Comparison of ENCODE assay signal across 8 cellular contexts in genomic region chr14:34628681-34629135, GRCh38. TPM values are rescaled to one million over a fixed set of nuclear protein-coding genes. Genes with fewer than 3 reads are reported as not detected.
DNase-seq lines count a peak whose midpoint lies in the region; ATAC-seq, FAIRE-seq and TF ChIP-seq lines count a peak whose summit lies in the region.

No MANE protein-coding gene starts in this region.

- no peaks in the 10 kb centered on the region for H3K9me3 ChIP-seq in DND-41 (ENCODE audit: insufficient read depth, low read length, severe bottlenecking)
- no peaks in the 10 kb centered on the region for H3K9me3 ChIP-seq in OCI-LY1 (ENCODE audit: low read length)
- H3K9me3 ChIP-seq in adrenal gland (replicated peaks in 1 of 3), result no peaks in the 10 kb centered on the region
- no peaks in the 10 kb centered on the region for H3K9me3 ChIP-seq in keratinocyte (ENCODE audit: control insufficient read depth, low read depth, low read length)
- H3K9me3 ChIP-seq in suprapubic skin, result no peaks in the 10 kb centered on the region

- no peaks in the 10 kb centered on the region for H3F3A ChIP-seq in OCI-LY1 (ENCODE audit: insufficient read depth, low read length)

- peaks cover 26% of the 10 kb centered on the region for H3K4me1 ChIP-seq in DND-41 (ENCODE audit: insufficient read depth, low read length)
- peaks cover 15% of the 10 kb centered on the region for H3K4me1 ChIP-seq in OCI-LY1 (ENCODE audit: insufficient read depth, low read length, severe bottlenecking)
- H3K4me1 ChIP-seq in adrenal gland (replicated peaks in 1 of 2), result peaks cover 12 to 19% of the 10 kb centered on the region in 2 donors
- peaks cover 12% of the 10 kb centered on the region for H3K4me1 ChIP-seq in keratinocyte (ENCODE audit: control insufficient read depth, extremely low read depth, insufficient read depth, low read length)
- H3K4me1 ChIP-seq in suprapubic skin, result peaks cover 14% of the 10 kb centered on the region

- intact Hi-C loops in adrenal gland (cut with DNase I), result no loop called here

- H3K36me3 ChIP-seq in DND-41 (ENCODE audit: insufficient read depth, low read length), result peaks cover 5% of the 10 kb centered on the region
- peaks cover 18% of the 10 kb centered on the region for H3K36me3 ChIP-seq in OCI-LY1 (ENCODE audit: insufficient read depth, low read length)
- no peaks in the 10 kb centered on the region for H3K36me3 ChIP-seq in adrenal gland (replicated peaks in 1 of 2)
- peaks cover 0 to 2% of the 10 kb centered on the region in 2 experiments for H3K36me3 ChIP-seq in keratinocyte (ENCODE audit: control insufficient read depth in 2 of 2, extremely low read depth in 1 of 2, insufficient read depth in 2 of 2, low read length in 2 of 2)
- H3K36me3 ChIP-seq in suprapubic skin, result peaks cover 6% of the 10 kb centered on the region

- whole genome bisulfite sequencing in adrenal gland, 4 donors, result 8 to 14% (median 10%) methylated on average over 5 of the region's 5 CpGs
- WGBS in suprapubic skin, result 18% methylated on average over 5 of the region's 5 CpGs

- FAIRE-seq in keratinocyte (lab: Jason Lieb, UNC), result no peak

- peak; percentile 62 for DNase-seq in DND-41
- peak in 5 of 7 donors; percentile 18 to 53 (median 27) for DNase-seq in adrenal gland
- no peak for DNase-seq in keratinocyte (ENCODE audit: low read depth, low spot score)
- DNase-seq in suprapubic skin (ENCODE audit: low spot score in 2 of 2), result no peak
- no peak for DNase-seq in GM13976 (ENCODE audit: low spot score)

- dilution Hi-C loops in keratinocyte (cut with MboI; ENCODE audit: extremely low pct_ligation_motif_present, low sequenced_read_pairs), result no loop called here

- peak; percentile 46 for ATAC-seq in DND-41 (ENCODE audit: insufficient read depth, low read depth)
- no peak for ATAC-seq in GM18870 (IDR thresholded peaks at IDR 0.05; ENCODE audit: unreplicated experiment)
- ATAC-seq in HG02981 (IDR thresholded peaks at IDR 0.05; ENCODE audit: unreplicated experiment), result no peak

- TF ChIP-seq EP300 in suprapubic skin (IDR thresholded peaks at IDR 0.05), result no peak

- H3K9me2 ChIP-seq in OCI-LY1 (ENCODE audit: low read depth, low read length), result no peaks in the 10 kb centered on the region

- H3K79me2 ChIP-seq in DND-41 (ENCODE audit: insufficient read depth, low read length), result peaks cover 56% of the 10 kb centered on the region
- H3K79me2 ChIP-seq in OCI-LY1 (ENCODE audit: insufficient read depth, low read length), result peaks cover 18% of the 10 kb centered on the region
- H3K79me2 ChIP-seq in keratinocyte (ENCODE audit: control insufficient read depth, insufficient read depth, low read length), result peaks cover 45% of the 10 kb centered on the region

- TF ChIP-seq CTCF in DND-41 (IDR thresholded peaks at IDR 0.05; ENCODE audit: borderline replicate concordance, extremely low read depth, low read length, poor library complexity, severe bottlenecking) (no peak), OCI-LY1 (IDR thresholded peaks at IDR 0.05; ENCODE audit: low read length) (no peak), adrenal gland (IDR thresholded peaks at IDR 0.05) (no peak), keratinocyte (optimal IDR thresholded peaks at IDR 0.05 in 1 of 3, IDR thresholded peaks at IDR 0.05 in 1 of 3, conservative IDR thresholded peaks at IDR 0.05 in 1 of 3; ENCODE audit: extremely low read depth in 1 of 3, insufficient read depth in 2 of 3, low read length in 3 of 3) (no peak), suprapubic skin (IDR thresholded peaks at IDR 0.05) (no peak), GM13976 (IDR thresholded peaks at IDR 0.05; ENCODE audit: borderline replicate concordance, control extremely low read depth, extremely low read depth, insufficient read depth, missing control alignments) (no peak)

- H3K4me3 ChIP-seq in DND-41 (ENCODE audit: low read depth in 1 of 2, low read length in 2 of 2) (peak overlapping the region; percentile 79 to 83; a peak in 3 of 4 replicates), OCI-LY1 (ENCODE audit: low read depth, low read length, poor library complexity, severe bottlenecking) (peak overlapping the region; percentile 92), adrenal gland (peak overlapping the region in 2 of 4 donors; percentile 81 to 98), keratinocyte (ENCODE audit: control insufficient read depth in 2 of 3, extremely low read depth in 1 of 3, insufficient read depth in 2 of 3, low read depth in 1 of 3, low read length in 3 of 3) (peak overlapping the region; percentile 89 to 97 (median 92)), suprapubic skin (peak overlapping the region; percentile 85)

- H3K4me2 ChIP-seq in DND-41 (ENCODE audit: insufficient read depth, low read length) (peak overlapping the region; percentile 94), OCI-LY1 (ENCODE audit: low read length) (peak overlapping the region; percentile 72), keratinocyte (ENCODE audit: control insufficient read depth, extremely low read depth, insufficient read depth, low read depth, low read length) (peak overlapping the region; percentile 93)

- H3K27ac ChIP-seq in DND-41 (ENCODE audit: low read length) (peak overlapping the region; percentile 9; the same call in 1 of the 2 replicates), OCI-LY1 (ENCODE audit: low read depth, low read length, poor library complexity, severe bottlenecking) (peak overlapping the region; percentile 6), adrenal gland (peak overlapping the region in 3 of 5 donors; percentile 93 to 98 (median 95)), keratinocyte (ENCODE audit: control insufficient read depth, insufficient read depth, low read length) (peak overlapping the region; percentile 80), suprapubic skin (no peak overlapping the region)

- H4K20me1 ChIP-seq in DND-41 (ENCODE audit: insufficient read depth, low read length) (no peaks in the 10 kb centered on the region; the same call in 1 of the 2 replicates), OCI-LY1 (ENCODE audit: insufficient read depth, low read length) (no peaks in the 10 kb centered on the region), keratinocyte (ENCODE audit: control insufficient read depth, extremely low read depth, insufficient read depth, low read length) (no peaks in the 10 kb centered on the region)

- peak overlapping the region; percentile 95 for H3K9ac ChIP-seq in DND-41 (ENCODE audit: low read depth, low read length)
- peak overlapping the region; percentile 95 for H3K9ac ChIP-seq in OCI-LY1 (ENCODE audit: low read length)
- peak overlapping the region; percentile 97 for H3K9ac ChIP-seq in keratinocyte (ENCODE audit: control insufficient read depth, extremely low read depth, insufficient read depth, low read length)

- in situ Hi-C loops in GM13976 (cut with MboI; ENCODE audit: low sequenced_read_pairs, unreplicated experiment), result no loop called here

- peak in 1 of 2 donors; percentile 6 for TF ChIP-seq POLR2A in adrenal gland (IDR thresholded peaks at IDR 0.05)
- TF ChIP-seq POLR2A in suprapubic skin (IDR thresholded peaks at IDR 0.05), result no peak

- no peaks in the 10 kb centered on the region for H3K9me1 ChIP-seq in keratinocyte (ENCODE audit: control insufficient read depth, extremely low read depth, insufficient read depth, low read length)

- H3K27me3 ChIP-seq in DND-41 (ENCODE audit: insufficient read depth, low read length, poor library complexity) (no peaks in the 10 kb centered on the region), OCI-LY1 (ENCODE audit: insufficient read depth, low read length) (no peaks in the 10 kb centered on the region), adrenal gland (no peaks in the 10 kb centered on the region), keratinocyte (ENCODE audit: control insufficient read depth, extremely low read depth, insufficient read depth, low read length) (no peaks in the 10 kb centered on the region), suprapubic skin (no peaks in the 10 kb centered on the region)

- no peak overlapping the region for H2AFZ ChIP-seq in DND-41 (ENCODE audit: low read depth, low read length)
- no peak overlapping the region for H2AFZ ChIP-seq in OCI-LY1 (ENCODE audit: low read length)
- no peak overlapping the region for H2AFZ ChIP-seq in keratinocyte (ENCODE audit: control insufficient read depth, low read length)

RNA-seq across cellular contexts. Expression of gene SNX6, which starts 1.2 kb away (rescaled TPM):
- total RNA-seq in adrenal gland (100 to 1,000 TPM in 2 of 8 donors, 10 to 100 TPM in 6; 56.7 to 205 (median 83.7) TPM), suprapubic skin (10 to 100 TPM; 51.7 to 89.1 (median 70.9) TPM)
- polyA plus RNA-seq in adrenal gland (100 to 1,000 TPM in 1 of 3 donors, 10 to 100 TPM in 2; 16.6 to 101 (median 26.7) TPM), keratinocyte (83.1 to 139 TPM (median 137 TPM) in 3 replicates)
- 107 TPM for polyA plus RNA-seq in keratinocyte (2011; ENCODE audit: low read depth)
- 95.5 and 133 TPM in 2 replicates for polyA plus RNA-seq in keratinocyte (2011; cell fraction: cytosol; rRNA removed)
- polyA plus RNA-seq in keratinocyte (2011; cell fraction: nucleus; rRNA removed), result 59.8 and 99.5 TPM in 2 replicates
- 80.5 and 106 TPM in 2 replicates for polyA plus RNA-seq in keratinocyte (2012; ENCODE audit: low replicate concordance)
- polyA minus RNA-seq in keratinocyte, result 5.8 to 70.3 TPM (median 46.9 TPM) in 3 replicates
- polyA minus RNA-seq in keratinocyte (2011; cell fraction: cytosol; rRNA and poly(A)+ RNA removed), result 42.4 TPM
- polyA minus RNA-seq in keratinocyte (2011; cell fraction: nucleus; rRNA and poly(A)+ RNA removed), result 18.8 and 51.4 TPM in 2 replicates

Comparison
In these comparisons a context has a peak if more than half of its experiments do, and no peak if none do; other contexts are left out.
1. DNase-seq: peak in DND-41 (single experiment) and adrenal gland (5 of 7); none in keratinocyte (single experiment), suprapubic skin (0 of 2) and GM13976 (single experiment).
2. Peak in every context shown above with its lines, with median percentiles within 50 percentile points of each other: H3K4me2 ChIP-seq and H3K9ac ChIP-seq.